In genomic region chr16:89701425-89702406, GRCh38 we compare ENCODE assay signal across 8 cellular contexts. TPM values are rescaled to one million over a fixed set of nuclear protein-coding genes. Genes with fewer than 3 reads are reported as not detected.
A peak's percentile ranks its signal among the peaks of the same experiment; 100 is the strongest.
DNase-seq lines count a peak whose midpoint lies in the region; ATAC-seq and TF ChIP-seq lines count a peak whose summit lies in the region.

TSS of gene SPATA2L (minus strand) at chr16:89701705. CDS start at chr16:89701232, 473 bp downstream.

- H3K36me3 ChIP-seq in PC-3 (ENCODE audit: low read depth, low read length) (no peaks in the 10 kb centered on the region), esophagus muscularis mucosa (peaks cover 0 to 16% (median 15%) of the 10 kb centered on the region in 4 donors)

- 0% methylated on average over 39 of the region's 97 CpGs for WGBS in esophagus muscularis mucosa

- no peaks in the 10 kb centered on the region for H4K20me1 ChIP-seq in PC-3 (ENCODE audit: low read length)

- DNase-seq in DMS79 (lab: John Stamatoyannopoulos, UW) (peak; percentile 82), PC-3 (peak; percentile 91), esophagus muscularis mucosa (ENCODE audit: extremely low spot score) (peak; percentile 96), myocyte (ENCODE audit: low read depth) (peak; percentile 70)
- DNase-seq in activated T-cell treated with anti-CD3 and anti-CD28 coated beads, Interleukin-2, amount 50 U/mL, for 4 hours, result peak; percentile 98
- DNase-seq in stimulated activated CD8-positive, alpha-beta memory T cell treated with anti-CD3 and anti-CD28 coated beads, Interleukin-7, amount 100 ng/mL, for 48 hours (ENCODE audit: extremely low read depth in 1 of 2, low read depth in 1 of 2), result peak; percentile 90 to 96

- H3K27ac ChIP-seq in PC-3 (ENCODE audit: low read length) (peak within 1 kb of the TSS; percentile 17; the same call in 1 of the 2 replicates), esophagus muscularis mucosa (replicated peaks in 1 of 4) (peak within 1 kb of the TSS; percentile 74 to 86 (median 80))

- H3K9me2 ChIP-seq in PC-3 (replicated peaks; ENCODE audit: low read length), result no peaks in the 10 kb centered on the region

- peak within 1 kb of the TSS; percentile 79 for H3K4me3 Mint-ChIP-seq in activated T-cell treated with anti-CD3 and anti-CD28 coated beads, Interleukin-2, amount 50 U/mL, for 4 hours

- TF ChIP-seq RAD21 in Ishikawa (IDR thresholded peaks at IDR 0.05; ENCODE audit: low read depth), result no peak; the same call in 1 of the 2 replicates

- H3K4me1 ChIP-seq in PC-3 (ENCODE audit: insufficient read depth, low read length) (peaks cover 9% of the 10 kb centered on the region), esophagus muscularis mucosa (peaks cover 15 to 41% (median 40%) of the 10 kb centered on the region in 4 donors)

- peak within 1 kb of the TSS; percentile 73 for H2AFZ ChIP-seq in PC-3 (ENCODE audit: low read length)

- H3K4me3 ChIP-seq in PC-3 (ENCODE audit: low read length) (peak within 1 kb of the TSS; percentile 73), esophagus muscularis mucosa (peak within 1 kb of the TSS; percentile 73 to 94 (median 82))

- H3K9me3 ChIP-seq in PC-3 (ENCODE audit: low read length) (no peaks in the 10 kb centered on the region), esophagus muscularis mucosa (no peaks in the 10 kb centered on the region)

- CTCF ChIA-PET in PC-3 (lab: Charles Lee), result interaction anchor here (0.7 kb wide), 1 partner anchor 80 kb away, joined by 8 read pairs; no protein-coding TSS in a partner anchor

- H3K9me3 Mint-ChIP-seq in activated T-cell treated with anti-CD3 and anti-CD28 coated beads, Interleukin-2, amount 50 U/mL, for 4 hours, result no peaks in the 10 kb centered on the region

- peak within 1 kb of the TSS; percentile 90 for H3K4me2 ChIP-seq in PC-3 (ENCODE audit: low read length)

- no peaks in the 10 kb centered on the region for H3K27me3 ChIP-seq in PC-3 (ENCODE audit: low read length)
- H3K27me3 ChIP-seq in esophagus muscularis mucosa, result no peaks in the 10 kb centered on the region

- peak within 1 kb of the TSS; percentile 39 for H3K9ac ChIP-seq in PC-3 (ENCODE audit: low read length)

- TF ChIP-seq CTCF in PC-3 (conservative IDR thresholded peaks at IDR 0.05; ENCODE audit: low read depth, low read length) (no peak), esophagus muscularis mucosa (IDR thresholded peaks at IDR 0.05) (peak in 1 of 3 experiments; percentile 29)

- peak; percentile 78 for TF ChIP-seq POLR2A in esophagus muscularis mucosa (IDR thresholded peaks at IDR 0.05; ENCODE audit: low read depth)

- H3F3A ChIP-seq in PC-3 (ENCODE audit: low read length, unreplicated experiment), result no peaks in the 10 kb centered on the region

- H3K27me3 Mint-ChIP-seq in activated T-cell treated with anti-CD3 and anti-CD28 coated beads, Interleukin-2, amount 50 U/mL, for 4 hours (ENCODE audit: low read depth), result no peaks in the 10 kb centered on the region

- H3K36me3 Mint-ChIP-seq in activated T-cell treated with anti-CD3 and anti-CD28 coated beads, Interleukin-2, amount 50 U/mL, for 4 hours (ENCODE audit: insufficient read depth), result no peaks in the 10 kb centered on the region

- intact Hi-C loops in PC-3 (cut with micrococcal nuclease), result loop anchor here (5.0 to 10.0 kb wide), 2 partner anchors 113 to 171 kb away; partner anchors contain the start of genes FANCA and TCF25
- intact Hi-C loops in esophagus muscularis mucosa (cut with DNase I), result loop anchor here (5.0 to 10.0 kb wide), 2 partner anchors 91 to 163 kb away; no protein-coding TSS in a partner anchor

- POLR2A ChIA-PET in PC-3 (lab: Charles Lee; ENCODE audit: unreplicated experiment), result no interaction called here

- H3K79me2 ChIP-seq in PC-3 (ENCODE audit: low read length), result no peaks in the 10 kb centered on the region

- TF ChIP-seq EP300 in Ishikawa (IDR thresholded peaks at IDR 0.05; ENCODE audit: borderline replicate concordance) (no peak), esophagus muscularis mucosa (IDR thresholded peaks at IDR 0.05) (no peak)

- H3K4me1 Mint-ChIP-seq in activated T-cell treated with anti-CD3 and anti-CD28 coated beads, Interleukin-2, amount 50 U/mL, for 4 hours (ENCODE audit: low read depth), result peaks cover 25% of the 10 kb centered on the region

- no TSS peak for BruUV-seq in PC-3 (replicated peaks; lab: Mats Ljungman, UMichigan)

- peak; percentile 65 for ATAC-seq in GM21529 (IDR thresholded peaks at IDR 0.05; ENCODE audit: unreplicated experiment)
- ATAC-seq in PC-3, result peak; percentile 63
- ATAC-seq in activated T-cell treated with anti-CD3 and anti-CD28 coated beads, Interleukin-2, amount 50 U/mL, for 4 hours, result peak; percentile 80 to 83

TF ChIP-seq in Ishikawa, 13 proteins besides CTCF, POLR2A, EP300 and RAD21:
- TF ChIP-seq YY1 (IDR thresholded peaks at IDR 0.05; ENCODE audit: low read depth) (0 out of 2 replicates have a peak, but pooled peaks have one; percentile 23), MAX (IDR thresholded peaks at IDR 0.05) (peak; percentile 66), EGR1 (IDR thresholded peaks at IDR 0.05) (peak; percentile 63), USF1 (IDR thresholded peaks at IDR 0.05) (no peak), TCF12 (IDR thresholded peaks at IDR 0.05; ENCODE audit: low read depth) (no peak), TAF1 (IDR thresholded peaks at IDR 0.05; ENCODE audit: low read depth) (peak; percentile 64; the same call in 1 of the 2 replicates), CEBPB (IDR thresholded peaks at IDR 0.05) (no peak)

RNA-seq across cellular contexts. Expression of gene SPATA2L, which starts in this region (rescaled TPM):
- total RNA-seq in PC-3 (2014; rRNA removed), result 12.2 and 21.5 TPM in 2 replicates
- 10 to 100 TPM; 13.6 to 16.4 (median 14.3) TPM for total RNA-seq in activated T-cell treated with anti-CD3 and anti-CD28 coated beads, Interleukin-2, amount 50 U/mL, for 4 hours
- 10 to 100 TPM; 10.8 to 32.0 (median 21.9) TPM for total RNA-seq in esophagus muscularis mucosa
- 15.0 and 15.4 TPM in 2 replicates for total RNA-seq in myocyte
- polyA plus RNA-seq in myocyte (2012), result 7.7 TPM

Comparison
In these comparisons a context has a peak if more than half of its experiments do, and no peak if none do; other contexts are left out.
1. Peak in every context shown above with its lines: DNase-seq, ATAC-seq, H3K4me3 ChIP-seq and H3K27ac ChIP-seq.